In genomic region chr7:2104107-2104710, GRCh38 we compare ENCODE assay signal across 8 cellular contexts.
DNase-seq lines count a peak whose midpoint lies in the region; ATAC-seq and TF ChIP-seq lines count a peak whose summit lies in the region.

No MANE protein-coding gene starts in this region.

- intact Hi-C loops in activated T-helper 1 cell treated with anti-CD3 and anti-CD28 coated beads, Interleukin-12 subunit alpha, Interleukin-12 subunit beta, Interleukin-2, Interleukin-4 antibody, amounts not matched to agents 30 ng/mL and 10 ng/mL and 1 ng/mL, durations not matched to agents 14 hours and 24 hours and 36 hours (cut with micrococcal nuclease) = loop anchor here (5.0 kb wide), 1 partner anchor 243 kb away; no protein-coding TSS in a partner anchor
- intact Hi-C loops in natural killer cell (cut with micrococcal nuclease) = loop anchor here (5.0 kb wide), 1 partner anchor 142 kb away; no protein-coding TSS in a partner anchor

- no peaks in the 10 kb centered on the region for H3K36me3 Mint-ChIP-seq in activated T-helper 1 cell treated with anti-CD3 and anti-CD28 coated beads, Interleukin-12 subunit alpha, Interleukin-12 subunit beta, Interleukin-2, Interleukin-4 antibody, amounts not matched to agents 30 ng/mL and 10 ng/mL and 1 ng/mL, durations not matched to agents 14 hours and 24 hours and 36 hours (ENCODE audit: low read depth)
- H3K36me3 Mint-ChIP-seq in natural killer cell = no peaks in the 10 kb centered on the region

- ATAC-seq in natural killer cell (peak; percentile 58 to 63 (median 61)), GM19452 (IDR thresholded peaks at IDR 0.05; ENCODE audit: unreplicated experiment) (no peak)
- peak; percentile 77 for ATAC-seq in stimulated activated naive CD8-positive, alpha-beta T cell treated with anti-CD3 and anti-CD28 coated beads, Interleukin-15, Interleukin-2, amounts not matched to agents 100 U/mL and 50 U/mL, for 24 hours

- H3K4me1 Mint-ChIP-seq in activated T-helper 1 cell treated with anti-CD3 and anti-CD28 coated beads, Interleukin-12 subunit alpha, Interleukin-12 subunit beta, Interleukin-2, Interleukin-4 antibody, amounts not matched to agents 30 ng/mL and 10 ng/mL and 1 ng/mL, durations not matched to agents 14 hours and 24 hours and 36 hours (ENCODE audit: low read depth) = peaks cover 10% of the 10 kb centered on the region
- peaks cover 55 to 56% of the 10 kb centered on the region in 2 donors for H3K4me1 Mint-ChIP-seq in natural killer cell

- H3K27ac ChIP-seq in OCI-LY1 (ENCODE audit: low read depth, low read length, poor library complexity, severe bottlenecking) = peak overlapping the region; percentile 89

- peaks cover 1% of the 10 kb centered on the region for H3K27me3 Mint-ChIP-seq in activated T-helper 1 cell treated with anti-CD3 and anti-CD28 coated beads, Interleukin-12 subunit alpha, Interleukin-12 subunit beta, Interleukin-2, Interleukin-4 antibody, amounts not matched to agents 30 ng/mL and 10 ng/mL and 1 ng/mL, durations not matched to agents 14 hours and 24 hours and 36 hours (ENCODE audit: insufficient read depth)
- H3K27me3 Mint-ChIP-seq in natural killer cell (ENCODE audit: low read depth in 2 of 2) = peaks cover 0 to 5% of the 10 kb centered on the region in 2 donors

- peak overlapping the region; percentile 23 for H3K4me3 ChIP-seq in OCI-LY1 (ENCODE audit: low read depth, low read length, poor library complexity, severe bottlenecking)

- no peaks in the 10 kb centered on the region for H4K20me1 ChIP-seq in OCI-LY1 (ENCODE audit: insufficient read depth, low read length)

- no peaks in the 10 kb centered on the region for H3K9me3 ChIP-seq in OCI-LY1 (ENCODE audit: low read length)

- peak overlapping the region; percentile 50 for H3K4me2 ChIP-seq in OCI-LY1 (ENCODE audit: low read length)

- peak overlapping the region; percentile 52 for H3K27ac Mint-ChIP-seq in activated T-helper 1 cell treated with anti-CD3 and anti-CD28 coated beads, Interleukin-12 subunit alpha, Interleukin-12 subunit beta, Interleukin-2, Interleukin-4 antibody, amounts not matched to agents 30 ng/mL and 10 ng/mL and 1 ng/mL, durations not matched to agents 14 hours and 24 hours and 36 hours
- peak overlapping the region in 1 of 2 donors; percentile 21 for H3K27ac Mint-ChIP-seq in natural killer cell

- no peak overlapping the region for H2AFZ ChIP-seq in OCI-LY1 (ENCODE audit: low read length)

- H3K4me1 ChIP-seq in OCI-LY1 (ENCODE audit: insufficient read depth, low read length, severe bottlenecking) = peaks cover 81% of the 10 kb centered on the region

- H3F3A ChIP-seq in OCI-LY1 (ENCODE audit: insufficient read depth, low read length) = no peaks in the 10 kb centered on the region

- H3K9me2 ChIP-seq in OCI-LY1 (ENCODE audit: low read depth, low read length) = no peaks in the 10 kb centered on the region

- DNase-seq in GM19238 (ENCODE audit: insufficient read length, low spot score) (peak; percentile 75), fibroblast of gingiva (ENCODE audit: low read depth) (peak; percentile 90), natural killer cell (peak; percentile 42), cortex of kidney (lab: John Stamatoyannopoulos, UW) (no peak)
- peak; percentile 41 for DNase-seq in activated T-helper 1 cell treated with anti-CD3 and anti-CD28 coated beads, Interleukin-12 subunit alpha, Interleukin-12 subunit beta, Interleukin-2, Interleukin-4 antibody, amounts not matched to agents 30 ng/mL and 10 ng/mL and 1 ng/mL, durations not matched to agents 14 hours and 24 hours and 36 hours (ENCODE audit: low spot score)
- DNase-seq in stimulated activated naive CD8-positive, alpha-beta T cell treated with anti-CD3 and anti-CD28 coated beads, Interleukin-15, Interleukin-2, amounts not matched to agents 100 U/mL and 50 U/mL, for 24 hours = peak; percentile 89

- no peaks in the 10 kb centered on the region for H3K36me3 ChIP-seq in OCI-LY1 (ENCODE audit: insufficient read depth, low read length)

- H3K9ac ChIP-seq in OCI-LY1 (ENCODE audit: low read length) = peak overlapping the region; percentile 47

- H3K79me2 ChIP-seq in OCI-LY1 (ENCODE audit: insufficient read depth, low read length) = no peaks in the 10 kb centered on the region

- TF ChIP-seq CTCF in OCI-LY1 (IDR thresholded peaks at IDR 0.05; ENCODE audit: low read length) (peak; percentile 74), natural killer cell (IDR thresholded peaks at IDR 0.05) (peak; percentile 46)

- no peaks in the 10 kb centered on the region for H3K27me3 ChIP-seq in OCI-LY1 (ENCODE audit: insufficient read depth, low read length)

- H3K9me3 Mint-ChIP-seq in activated T-helper 1 cell treated with anti-CD3 and anti-CD28 coated beads, Interleukin-12 subunit alpha, Interleukin-12 subunit beta, Interleukin-2, Interleukin-4 antibody, amounts not matched to agents 30 ng/mL and 10 ng/mL and 1 ng/mL, durations not matched to agents 14 hours and 24 hours and 36 hours = no peaks in the 10 kb centered on the region
- peaks cover 6 to 8% of the 10 kb centered on the region in 2 donors for H3K9me3 Mint-ChIP-seq in natural killer cell

- no peak overlapping the region for H3K4me3 Mint-ChIP-seq in activated T-helper 1 cell treated with anti-CD3 and anti-CD28 coated beads, Interleukin-12 subunit alpha, Interleukin-12 subunit beta, Interleukin-2, Interleukin-4 antibody, amounts not matched to agents 30 ng/mL and 10 ng/mL and 1 ng/mL, durations not matched to agents 14 hours and 24 hours and 36 hours
- no peak overlapping the region for H3K4me3 Mint-ChIP-seq in natural killer cell
